31 cellular contexts compared by ENCODE assay signal in genomic region chr12:51774936-51775335, GRCh38.
"Had no signal": no experiment of that assay in that cellular context is flagged by ENCODE, and none has a peak within 500 bp of the region (broad histone marks: within the 10 kb centered on the region; RNA-seq: fewer than 3 reads in every experiment).

No MANE protein-coding gene starts in this region.

- H3K27me3 ChIP-seq: neural progenitor cell, ovary, spleen, suprapubic skin, testis, tibial artery, transverse colon, upper lobe of right lung, vagina had no signal

- H3K4me2 ChIP-seq: neural progenitor cell, smooth muscle cell had no signal

- H3K9ac ChIP-seq: neural progenitor cell, parathyroid adenoma had no signal

- H2AFZ ChIP-seq: neural progenitor cell, parathyroid adenoma had no signal

- H3K4me1 Mint-ChIP-seq: natural killer cell; nephron; stimulated activated memory B cell treated with anti-CD40 and anti-IgM and Interleukin-4, amounts not matched to agents 10 μg/mL and 1 μg/mL and 100 μg/mL, for 72 hours had no signal

- H3K4me3 Mint-ChIP-seq: naive thymus-derived CD4-positive, alpha-beta T cell; natural killer cell; nephron; neural progenitor cell; stimulated activated memory B cell treated with anti-CD40 and anti-IgM and Interleukin-4, amounts not matched to agents 10 μg/mL and 1 μg/mL and 100 μg/mL, for 72 hours; type B pancreatic cell had no signal

- DNase-seq: naive thymus-derived CD4-positive, alpha-beta T cell; natural killer cell; occipital lobe; ovary; posterior cingulate gyrus; psoas muscle; right cardiac atrium; spleen; stimulated activated CD4-positive, alpha-beta T cell treated with anti-CD3 and anti-CD28 coated beads, Interleukin-12 subunit alpha, Interleukin-12 subunit beta, amount 100 ng/mL, for 4 hours; stimulated activated CD4-positive, alpha-beta T cell treated with anti-CD3 and anti-CD28 coated beads, Interleukin-1b, Interleukin-23, amount 100 ng/mL, for 48 hours; stimulated activated CD4-positive, alpha-beta T cell treated with anti-CD3 and anti-CD28 coated beads, Interleukin-4, amount 100 ng/mL, for 1 hour; stimulated activated CD4-positive, alpha-beta T cell treated with anti-CD3 and anti-CD28 coated beads, Interleukin-4, amount 100 ng/mL, for 4 hours; stimulated activated CD8-positive, alpha-beta memory T cell treated with anti-CD3 and anti-CD28 coated beads, Interleukin-4, amount 100 ng/mL, for 48 hours; stimulated activated naive CD4-positive, alpha-beta T cell; stimulated activated naive CD8-positive, alpha-beta T cell treated with anti-CD3 and anti-CD28 coated beads, Interleukin-15, Interleukin-2, amounts not matched to agents 100 U/mL and 50 U/mL, for 24 hours; substantia nigra; testis; tibial artery; transverse colon; upper lobe of right lung had no signal

- H3K27ac Mint-ChIP-seq: naive thymus-derived CD4-positive, alpha-beta T cell; natural killer cell; nephron; neural progenitor cell; progenitor cell of endocrine pancreas; stimulated activated memory B cell treated with anti-CD40 and anti-IgM and Interleukin-4, amounts not matched to agents 10 μg/mL and 1 μg/mL and 100 μg/mL, for 72 hours; type B pancreatic cell had no signal

- H3K36me3 Mint-ChIP-seq: natural killer cell; stimulated activated memory B cell treated with anti-CD40 and anti-IgM and Interleukin-4, amounts not matched to agents 10 μg/mL and 1 μg/mL and 100 μg/mL, for 72 hours had no signal

- H3K9me3 Mint-ChIP-seq: naive thymus-derived CD4-positive, alpha-beta T cell; natural killer cell; nephron; neural progenitor cell; stimulated activated memory B cell treated with anti-CD40 and anti-IgM and Interleukin-4, amounts not matched to agents 10 μg/mL and 1 μg/mL and 100 μg/mL, for 72 hours; type B pancreatic cell had no signal

- H3K4me1 ChIP-seq: parathyroid adenoma, psoas muscle, spleen, suprapubic skin, testis, tibial artery, transverse colon, upper lobe of right lung, vagina had no signal

- H3K79me2 ChIP-seq: parathyroid adenoma had no signal

- H3K27me3 Mint-ChIP-seq: type B pancreatic cell had no signal

- ATAC-seq: naive thymus-derived CD4-positive, alpha-beta T cell; natural killer cell; psoas muscle; right cardiac atrium; sciatic nerve; stimulated activated memory B cell treated with anti-CD40 and anti-IgM and Interleukin-4, amounts not matched to agents 10 μg/mL and 1 μg/mL and 100 μg/mL, for 72 hours; stimulated activated naive CD8-positive, alpha-beta T cell treated with anti-CD3 and anti-CD28 coated beads, Interleukin-15, Interleukin-2, amounts not matched to agents 100 U/mL and 50 U/mL, for 24 hours; upper lobe of right lung had no signal

- H3K9me3 ChIP-seq: ovary, psoas muscle, spleen, suprapubic skin, testis, tibial artery, transverse colon, upper lobe of right lung, vagina had no signal

- H3K36me3 ChIP-seq: neural progenitor cell, ovary, suprapubic skin, tibial artery, transverse colon, upper lobe of right lung, vagina had no signal

- H3K4me3 ChIP-seq: neural progenitor cell, ovary, psoas muscle, skin epidermis, smooth muscle cell, spleen, suprapubic skin, testis, tibial artery, transverse colon, upper lobe of right lung, vagina had no signal

- H3K27ac ChIP-seq: neural progenitor cell, ovary, parathyroid adenoma, psoas muscle, skin epidermis, spleen, suprapubic skin, testis, tibial artery, transverse colon, upper lobe of right lung, vagina had no signal
